In genomic region chr4:185202984-185203379, GRCh38 we compare ENCODE assay signal across 8 cellular contexts. TPM values are rescaled to one million over a fixed set of nuclear protein-coding genes. Genes with fewer than 3 reads are reported as not detected.
A peak's percentile ranks its signal among the peaks of the same experiment; 100 is the strongest.
DNase-seq lines count a peak whose midpoint lies in the region; ATAC-seq, FAIRE-seq and TF ChIP-seq lines count a peak whose summit lies in the region.

No MANE protein-coding gene starts in this region.

- H3K4me3 ChIP-seq in HUES48 (ENCODE audit: low read depth, low read length) (peak overlapping the region; percentile 73), K562 (peak overlapping the region; percentile 70), mucosa of descending colon (no peak overlapping the region)

- no peak for FAIRE-seq in K562 (lab: Jason Lieb, UNC)

- no peaks in the 10 kb centered on the region for H4K20me1 ChIP-seq in K562 (replicated peaks; ENCODE audit: control insufficient read depth, insufficient read depth, low read length)

- H3K9me1 ChIP-seq in K562 (ENCODE audit: control insufficient read depth, insufficient read depth, low read length) = no peaks in the 10 kb centered on the region

- H3K4me1 ChIP-seq in HUES48 (ENCODE audit: control insufficient read depth, insufficient read depth, low read length) = peaks cover 22% of the 10 kb centered on the region
- H3K4me1 ChIP-seq in K562 (replicated peaks in 1 of 2; ENCODE audit: control insufficient read depth in 2 of 2, insufficient read depth in 2 of 2, low read length in 2 of 2) = peaks cover 20% of the 10 kb centered on the region in 2 experiments
- H3K4me1 ChIP-seq in mucosa of descending colon (ENCODE audit: low read depth) = peaks cover 9% of the 10 kb centered on the region

- BruUV-seq in K562 (replicated peaks; lab: Mats Ljungman, UMichigan) = TSS peak; percentile 66

- peak overlapping the region; percentile 78 for H2AFZ ChIP-seq in K562 (ENCODE audit: low read depth, low read length)

- TF ChIP-seq EP300 in K562 (IDR thresholded peaks at IDR 0.05; ENCODE audit: low read length) = no peak

- POLR2A ChIA-PET in K562 (lab: Yijun Ruan, JAX) = interaction anchor here (1.1 to 1.6 kb wide), 3 partner anchors 10 to 16 kb away, joined by 3 to 9 read pairs (median 5); no protein-coding TSS in a partner anchor
- POLR2A ChIA-PET in GM10248 (lab: Yijun Ruan, JAX) = no interaction called here

- H3K27me3 ChIP-seq in HUES48 (ENCODE audit: control insufficient read depth, insufficient read depth, low read length) = peaks cover 6% of the 10 kb centered on the region; the same call in 1 of the 2 replicates
- no peaks in the 10 kb centered on the region for H3K27me3 ChIP-seq in K562 (ENCODE audit: control insufficient read depth in 2 of 2, insufficient read depth in 2 of 2, low read length in 2 of 2)

- H3K27ac ChIP-seq in HUES48 (ENCODE audit: low read depth, low read length) (no peak overlapping the region), K562 (ENCODE audit: extremely low read depth, low read depth, low read length) (peak overlapping the region; percentile 93)

- peak overlapping the region; percentile 98 for H3K27ac Mint-ChIP-seq in activated T-cell treated with anti-CD3 and anti-CD28 coated beads, Interleukin-2, amount 50 U/mL, for 24 hours

- no peak for TF ChIP-seq POLR2A in K562 (conservative IDR thresholded peaks at IDR 0.05)

- intact Hi-C loops in K562 (cut with micrococcal nuclease) = loop anchor here (2.0 to 5.0 kb wide), 3 partner anchors 94 to 249 kb away; partner anchors contain the start of gene LRP2BP
- intact Hi-C loops in mucosa of descending colon (cut with DNase I, micrococcal nuclease) = loop anchor here in 1 of 2 donors (5.0 kb wide), 1 partner anchor 194 kb away; the partner anchor contains the start of genes ANKRD37 and LRP2BP

- TF ChIP-seq RAD21 in K562 (CRISPR knock-in tag; conservative IDR thresholded peaks at IDR 0.05 in 1 of 2, IDR thresholded peaks at IDR 0.05 in 1 of 2) = no peak

- no peaks in the 10 kb centered on the region for H3K27me3 Mint-ChIP-seq in activated T-cell treated with anti-CD3 and anti-CD28 coated beads, Interleukin-2, amount 50 U/mL, for 24 hours

- peak overlapping the region; percentile 87 for H3K4me2 ChIP-seq in K562 (ENCODE audit: insufficient read depth, low read length)

- no peaks in the 10 kb centered on the region for H3K9me3 ChIP-seq in HUES48 (ENCODE audit: control insufficient read depth, insufficient read depth, low read length)
- no peaks in the 10 kb centered on the region for H3K9me3 ChIP-seq in K562 (replicated peaks; ENCODE audit: control insufficient read depth, insufficient read depth, low read depth, low read length)
- H3K9me3 ChIP-seq in mucosa of descending colon = no peaks in the 10 kb centered on the region

- H3K9ac ChIP-seq in HUES48 (ENCODE audit: low read depth, low read length) (peak overlapping the region; percentile 67; the same call in 1 of the 2 replicates), K562 (ENCODE audit: insufficient read depth in 1 of 2, low read depth in 2 of 2, low read length in 2 of 2) (peak overlapping the region; percentile 93 to 97)

- DNase-seq in activated T-cell treated with anti-CD3 and anti-CD28 coated beads, Interleukin-2, amount 50 U/mL, for 24 hours = no peak
- DNase-seq in activated T-cell treated with anti-CD3 and anti-CD28 coated beads for 4 hours (no peak), K562 (ENCODE audit: extremely low read depth in 1 of 4, low spot score in 3 of 4) (no peak), mucosa of descending colon (no peak), GM13976 (ENCODE audit: low spot score) (no peak), GM10248 (ENCODE audit: extremely low spot score) (no peak), NCI-H510A treated with DMSO at 0.1 percent for 48 hours (lab: John Stamatoyannopoulos, UW) (no peak)

- H3K9me3 Mint-ChIP-seq in activated T-cell treated with anti-CD3 and anti-CD28 coated beads, Interleukin-2, amount 50 U/mL, for 24 hours = no peaks in the 10 kb centered on the region

- peaks cover 44% of the 10 kb centered on the region for H3K36me3 Mint-ChIP-seq in activated T-cell treated with anti-CD3 and anti-CD28 coated beads, Interleukin-2, amount 50 U/mL, for 24 hours (ENCODE audit: low read depth)

- H3K4me1 Mint-ChIP-seq in activated T-cell treated with anti-CD3 and anti-CD28 coated beads, Interleukin-2, amount 50 U/mL, for 24 hours (ENCODE audit: low read depth) = peaks cover 48% of the 10 kb centered on the region

- H3K36me3 ChIP-seq in HUES48 (ENCODE audit: control insufficient read depth, insufficient read depth, low read length) (no peaks in the 10 kb centered on the region), K562 (ENCODE audit: control insufficient read depth, insufficient read depth, low read length) (peaks cover 17% of the 10 kb centered on the region; the same call in 2 of the 3 replicates), mucosa of descending colon (ENCODE audit: low read depth) (no peaks in the 10 kb centered on the region)

- ATAC-seq in K562 (peak; percentile 25), mucosa of descending colon (peak; percentile 2)

- no peak for TF ChIP-seq CTCF in K562 (IDR thresholded peaks at IDR 0.05 in 2 of 3, conservative IDR thresholded peaks at IDR 0.05 in 1 of 3; ENCODE audit: insufficient read depth in 2 of 3, low read depth in 1 of 3, low read length in 3 of 3)
- no peak for TF ChIP-seq CTCF in mucosa of descending colon (IDR thresholded peaks at IDR 0.05)
- no peak for TF ChIP-seq CTCF in GM13976 (IDR thresholded peaks at IDR 0.05; ENCODE audit: borderline replicate concordance, control extremely low read depth, extremely low read depth, insufficient read depth, missing control alignments)
- no peak for TF ChIP-seq CTCF in GM10248 (IDR thresholded peaks at IDR 0.05; ENCODE audit: control extremely low read depth, extremely low read depth, low read depth, missing control alignments)

- peaks cover 59% of the 10 kb centered on the region for H3K79me2 ChIP-seq in K562 (ENCODE audit: control insufficient read depth, insufficient read depth, low read length)

- 7% methylated on average over 7 of the region's 7 CpGs for WGBS in K562 (ENCODE audit: insufficient coverage, low coverage, missing lambda C conversion rate)

- peak overlapping the region; percentile 90 for H3K4me3 Mint-ChIP-seq in activated T-cell treated with anti-CD3 and anti-CD28 coated beads, Interleukin-2, amount 50 U/mL, for 24 hours

- in situ Hi-C loops in K562 (cut with MboI) (loop anchor here (10.0 kb wide), 1 partner anchor 192 kb away; the partner anchor contains the start of genes ANKRD37 and LRP2BP), GM13976 (cut with MboI; ENCODE audit: low sequenced_read_pairs, unreplicated experiment) (loop anchor here (10.0 kb wide), 1 partner anchor 102 kb away; no protein-coding TSS in a partner anchor)

- CTCF ChIA-PET in K562 (lab: Yijun Ruan, JAX; ENCODE audit: low intra/inter-chr PET ratio) (no interaction called here), GM10248 (lab: Yijun Ruan, JAX) (no interaction called here)

RNA-seq across cellular contexts. Expression of gene CFAP97, which starts 0.8 kb away (rescaled TPM):
- total RNA-seq in K562 (2011; cell fraction: chromatin; rRNA removed; ENCODE audit: low replicate concordance) = 13.8 and 79.1 TPM in 2 replicates
- 7.0 and 11.4 TPM in 2 replicates for total RNA-seq in K562 (2011; cell fraction: nucleolus; rRNA removed)
- 19.9 and 32.4 TPM in 2 replicates for total RNA-seq in K562 (2011; cell fraction: nucleoplasm; rRNA removed)
- total RNA-seq in K562 (2014; rRNA removed) = 19.9 and 22.0 TPM in 2 replicates
- total RNA-seq in K562 (2014; rRNA removed; fragmentation: Illumina TruSeq; extraction: Trizol) = 57.7 and 68.7 TPM in 2 replicates
- 51.3 and 57.5 TPM in 2 replicates for total RNA-seq in K562 (2015; rRNA removed; fragmentation: Illumina TruSeq; extraction: Trizol)
- 42.7 and 44.6 TPM in 2 replicates for total RNA-seq in K562 (2021)
- 48.0 and 57.8 TPM in 2 replicates for polyA plus RNA-seq in K562 (2011; rRNA removed)
- polyA plus RNA-seq in K562 (2011; cell fraction: cytosol; rRNA removed) = 9.1 and 19.2 TPM in 2 replicates
- polyA plus RNA-seq in K562 (2011; cell fraction: nucleus; rRNA removed) = 14.3 and 16.2 TPM in 2 replicates
- 23.9 and 27.7 TPM in 2 replicates for polyA plus RNA-seq in K562 (2012)
- 35.7 and 44.4 TPM in 2 replicates for polyA plus RNA-seq in K562 (2014; fragmentation: Illumina TruSeq; extraction: Trizol)
- polyA plus RNA-seq in K562 (2014; fragmentation: Nextera tagmentation; extraction: Ambion mirVana) = 10 to 100 TPM; 17.3 to 42.7 TPM
- 21.3 and 24.6 TPM in 2 replicates for polyA plus RNA-seq in K562 (2014; rRNA removed)
- 82.2 and 111 TPM in 2 replicates for polyA minus RNA-seq in K562 (2011; rRNA and poly(A)+ RNA removed)
- 22.3 and 34.3 TPM in 2 replicates for polyA minus RNA-seq in K562 (2011; cell fraction: cytosol; rRNA and poly(A)+ RNA removed)
- polyA minus RNA-seq in K562 (2011; cell fraction: nucleus; rRNA and poly(A)+ RNA removed) = 14.9 and 27.8 TPM in 2 replicates
- 10 to 100 TPM; 12.4 to 44.3 (median 16.6) TPM for total RNA-seq in mucosa of descending colon

RNA-seq across cellular contexts. Expression of gene SNX25, which starts 6.4 kb away (rescaled TPM):
- 50.4 and 67.3 TPM in 2 replicates for total RNA-seq in K562 (2011; cell fraction: chromatin; rRNA removed; ENCODE audit: low replicate concordance)
- 12.7 and 16.2 TPM in 2 replicates for total RNA-seq in K562 (2011; cell fraction: nucleolus; rRNA removed)
- 27.6 and 33.9 TPM in 2 replicates for total RNA-seq in K562 (2011; cell fraction: nucleoplasm; rRNA removed)
- total RNA-seq in K562 (2014; rRNA removed) (9.4 and 10.4 TPM in 2 replicates), K562 (2014; rRNA removed; fragmentation: Illumina TruSeq; extraction: Trizol) (15.5 and 18.0 TPM in 2 replicates), K562 (2015; rRNA removed; fragmentation: Illumina TruSeq; extraction: Trizol) (12.7 and 14.4 TPM in 2 replicates), K562 (2021) (12.6 and 14.4 TPM in 2 replicates), mucosa of descending colon (10 to 100 TPM; 10.8 to 29.7 (median 16.8) TPM)
- polyA plus RNA-seq in K562 (2011; rRNA removed) (21.9 and 23.4 TPM in 2 replicates), K562 (2014; fragmentation: Illumina TruSeq; extraction: Trizol) (10.4 and 13.3 TPM in 2 replicates), K562 (2014; fragmentation: Nextera tagmentation; extraction: Ambion mirVana) (1 to 10 TPM; 2.5 TPM), K562 (2014; rRNA removed) (9.5 and 9.6 TPM in 2 replicates)
- polyA plus RNA-seq in K562 (2011; cell fraction: cytosol; rRNA removed) = 2.3 and 9.1 TPM in 2 replicates
- polyA plus RNA-seq in K562 (2011; cell fraction: nucleus; rRNA removed) = 13.5 and 17.9 TPM in 2 replicates
- polyA plus RNA-seq in K562 (2012) = 6.5 and 10.3 TPM in 2 replicates
- 57.4 and 75.6 TPM in 2 replicates for polyA minus RNA-seq in K562 (2011; rRNA and poly(A)+ RNA removed)
- polyA minus RNA-seq in K562 (2011; cell fraction: cytosol; rRNA and poly(A)+ RNA removed) = 14.9 and 15.0 TPM in 2 replicates
- 11.8 and 26.8 TPM in 2 replicates for polyA minus RNA-seq in K562 (2011; cell fraction: nucleus; rRNA and poly(A)+ RNA removed)

RNA-seq across cellular contexts. Expression of gene SLC25A4, which starts 59.9 kb away (rescaled TPM):
- 11.5 and 23.4 TPM in 2 replicates for total RNA-seq in K562 (2011; cell fraction: chromatin; rRNA removed; ENCODE audit: low replicate concordance)
- total RNA-seq in K562 (2011; cell fraction: nucleolus; rRNA removed) = 18.2 and 20.8 TPM in 2 replicates
- 18.3 and 19.0 TPM in 2 replicates for total RNA-seq in K562 (2011; cell fraction: nucleoplasm; rRNA removed)
- total RNA-seq in K562 (2014; rRNA removed) (18.2 and 24.5 TPM in 2 replicates), K562 (2014; rRNA removed; fragmentation: Illumina TruSeq; extraction: Trizol) (17.7 and 19.5 TPM in 2 replicates), K562 (2015; rRNA removed; fragmentation: Illumina TruSeq; extraction: Trizol) (16.9 and 19.6 TPM in 2 replicates), K562 (2021) (28.4 and 30.3 TPM in 2 replicates), mucosa of descending colon (100 to 1,000 TPM in 1 of 3 donors, 10 to 100 TPM in 2; 30.6 to 115 (median 31.9) TPM)
- polyA plus RNA-seq in K562 (2011; rRNA removed) (28.6 and 29.8 TPM in 2 replicates), K562 (2014; fragmentation: Illumina TruSeq; extraction: Trizol) (17.5 and 19.7 TPM in 2 replicates), K562 (2014; fragmentation: Nextera tagmentation; extraction: Ambion mirVana) (10 to 100 TPM in 1 of 2 experiments, 1 to 10 TPM in 1; 8.3 to 13.6 TPM), K562 (2014; rRNA removed) (25.5 and 27.4 TPM in 2 replicates)
- 23.4 and 25.3 TPM in 2 replicates for polyA plus RNA-seq in K562 (2011; cell fraction: cytosol; rRNA removed)
- 33.8 and 41.2 TPM in 2 replicates for polyA plus RNA-seq in K562 (2011; cell fraction: nucleus; rRNA removed)
- polyA plus RNA-seq in K562 (2012) = 29.1 and 29.6 TPM in 2 replicates
- 12.5 and 13.2 TPM in 2 replicates for polyA minus RNA-seq in K562 (2011; rRNA and poly(A)+ RNA removed)
- 12.5 and 14.7 TPM in 2 replicates for polyA minus RNA-seq in K562 (2011; cell fraction: cytosol; rRNA and poly(A)+ RNA removed)
- 10.0 and 15.6 TPM in 2 replicates for polyA minus RNA-seq in K562 (2011; cell fraction: nucleus; rRNA and poly(A)+ RNA removed)
